ENCODE assay signal across 8 cellular contexts in genomic region chrX:23902419-23902818, GRCh38. TPM values are rescaled to one million over a fixed set of nuclear protein-coding genes. Genes with fewer than 3 reads are reported as not detected.
A peak's percentile ranks its signal among the peaks of the same experiment; 100 is the strongest.
DNase-seq lines count a peak whose midpoint lies in the region; ATAC-seq and TF ChIP-seq lines count a peak whose summit lies in the region.

No MANE protein-coding gene starts in this region.

- no peak for ATAC-seq in HG03095 (IDR thresholded peaks at IDR 0.05; ENCODE audit: unreplicated experiment)
- ATAC-seq in HG03280 (IDR thresholded peaks at IDR 0.05; ENCODE audit: unreplicated experiment): no peak

- H3K4me3 Mint-ChIP-seq in activated T-helper 1 cell treated with anti-CD3 and anti-CD28 coated beads, Interleukin-12 subunit alpha, Interleukin-12 subunit beta, Interleukin-2, Interleukin-4 antibody, amounts not matched to agents 30 ng/mL and 10 ng/mL and 1 ng/mL, durations not matched to agents 14 hours and 24 hours and 36 hours: no peak overlapping the region

- DNase-seq in H4 (ENCODE audit: low spot score) (peak; percentile 34), NCI-H774 (lab: John Stamatoyannopoulos, UW) (peak; percentile 27), dedifferentiated amniotic fluid mesenchymal stem cell (ENCODE audit: extremely low spot score) (peak; percentile 72), lung microvascular endothelial cell (ENCODE audit: low read depth in 2 of 2) (peak; percentile 78 to 84)
- DNase-seq in activated T-helper 1 cell treated with anti-CD3 and anti-CD28 coated beads, Interleukin-12 subunit alpha, Interleukin-12 subunit beta, Interleukin-2, Interleukin-4 antibody, amounts not matched to agents 30 ng/mL and 10 ng/mL and 1 ng/mL, durations not matched to agents 14 hours and 24 hours and 36 hours (ENCODE audit: low spot score): no peak

- no peaks in the 10 kb centered on the region for H3K36me3 Mint-ChIP-seq in activated T-helper 1 cell treated with anti-CD3 and anti-CD28 coated beads, Interleukin-12 subunit alpha, Interleukin-12 subunit beta, Interleukin-2, Interleukin-4 antibody, amounts not matched to agents 30 ng/mL and 10 ng/mL and 1 ng/mL, durations not matched to agents 14 hours and 24 hours and 36 hours (ENCODE audit: low read depth)

- TF ChIP-seq CTCF in C4-2B (conservative IDR thresholded peaks at IDR 0.05): peak; percentile 47

- H3K27me3 Mint-ChIP-seq in activated T-helper 1 cell treated with anti-CD3 and anti-CD28 coated beads, Interleukin-12 subunit alpha, Interleukin-12 subunit beta, Interleukin-2, Interleukin-4 antibody, amounts not matched to agents 30 ng/mL and 10 ng/mL and 1 ng/mL, durations not matched to agents 14 hours and 24 hours and 36 hours (ENCODE audit: insufficient read depth): no peaks in the 10 kb centered on the region

- H3K9me3 Mint-ChIP-seq in activated T-helper 1 cell treated with anti-CD3 and anti-CD28 coated beads, Interleukin-12 subunit alpha, Interleukin-12 subunit beta, Interleukin-2, Interleukin-4 antibody, amounts not matched to agents 30 ng/mL and 10 ng/mL and 1 ng/mL, durations not matched to agents 14 hours and 24 hours and 36 hours: no peaks in the 10 kb centered on the region

- H3K27ac Mint-ChIP-seq in activated T-helper 1 cell treated with anti-CD3 and anti-CD28 coated beads, Interleukin-12 subunit alpha, Interleukin-12 subunit beta, Interleukin-2, Interleukin-4 antibody, amounts not matched to agents 30 ng/mL and 10 ng/mL and 1 ng/mL, durations not matched to agents 14 hours and 24 hours and 36 hours: no peak overlapping the region

- intact Hi-C loops in activated T-helper 1 cell treated with anti-CD3 and anti-CD28 coated beads, Interleukin-12 subunit alpha, Interleukin-12 subunit beta, Interleukin-2, Interleukin-4 antibody, amounts not matched to agents 30 ng/mL and 10 ng/mL and 1 ng/mL, durations not matched to agents 14 hours and 24 hours and 36 hours (cut with micrococcal nuclease): loop anchor here (1.0 to 10.0 kb wide), 5 partner anchors 121 to 265 kb away; partner anchors contain the start of gene PRDX4

- H3K4me1 Mint-ChIP-seq in activated T-helper 1 cell treated with anti-CD3 and anti-CD28 coated beads, Interleukin-12 subunit alpha, Interleukin-12 subunit beta, Interleukin-2, Interleukin-4 antibody, amounts not matched to agents 30 ng/mL and 10 ng/mL and 1 ng/mL, durations not matched to agents 14 hours and 24 hours and 36 hours (ENCODE audit: low read depth): peaks cover 5% of the 10 kb centered on the region

- peak overlapping the region; percentile 22; the same call in 1 of the 2 replicates for H3K27ac ChIP-seq in C4-2B

RNA-seq across cellular contexts. Expression of gene APOO, which starts 5.3 kb away (rescaled TPM):
- 40.5 and 58.9 TPM in 2 replicates for total RNA-seq in H4 (2014; rRNA removed; shearing (Covaris generic))
- total RNA-seq in lung microvascular endothelial cell: 4.4 and 4.6 TPM in 2 replicates
- total RNA-seq in activated T-helper 1 cell treated with anti-CD3 and anti-CD28 coated beads, Interleukin-12 subunit alpha, Interleukin-12 subunit beta, Interleukin-2, Interleukin-4 antibody, amounts not matched to agents 30 ng/mL and 10 ng/mL and 1 ng/mL, durations not matched to agents 14 hours and 24 hours and 36 hours: 29.0 and 30.0 TPM in 2 replicates

RNA-seq across cellular contexts. Expression of gene CXorf58, which starts 5.4 kb away (rescaled TPM):
- 0.04 TPM in 1 of 2 replicates, not detected in the other for total RNA-seq in H4 (2014; rRNA removed; shearing (Covaris generic))
- not detected in 2 replicates for total RNA-seq in lung microvascular endothelial cell
- total RNA-seq in activated T-helper 1 cell treated with anti-CD3 and anti-CD28 coated beads, Interleukin-12 subunit alpha, Interleukin-12 subunit beta, Interleukin-2, Interleukin-4 antibody, amounts not matched to agents 30 ng/mL and 10 ng/mL and 1 ng/mL, durations not matched to agents 14 hours and 24 hours and 36 hours: not detected in 2 replicates
